Comparison of ENCODE assay signal across 10 cellular contexts in genomic region chr2:131478855-131479461, GRCh38. TPM values are rescaled to one million over a fixed set of nuclear protein-coding genes. Genes with fewer than 3 reads are reported as not detected.
DNase-seq lines count a peak whose midpoint lies in the region; ATAC-seq, FAIRE-seq and TF ChIP-seq lines count a peak whose summit lies in the region.
"Not testable (repeated sequence)": the region's sequence is repeated elsewhere in the genome, so short reads cannot be mapped to it uniquely, and the experiment has no call there.
"Had no signal": no experiment of that assay in that cellular context is flagged by ENCODE, and none has a peak within 500 bp of the region (broad histone marks: within the 10 kb centered on the region; RNA-seq: fewer than 3 reads in every experiment).

No MANE protein-coding gene starts in this region.

- no CpG with 5 or more reads among the region's 9 CpGs for WGBS in trophoblast cell (ENCODE audit: extremely low coverage, insufficient coverage, insufficient read length)
- WGBS in testis, 2 donors: 29 to 48% methylated on average over 7 to 9 of the region's 9 CpGs

- H3K23ac ChIP-seq in trophoblast cell (ENCODE audit: low read length): not testable (repeated sequence)

- H3K27ac ChIP-seq in Karpas-422 (ENCODE audit: low read length); trophoblast cell (ENCODE audit: low read depth, low read length): not testable (repeated sequence)
- H3K27ac ChIP-seq in left ventricle myocardium inferior (replicated peaks) (peak overlapping the region; percentile 91), testis (peak overlapping the region in 1 of 2 donors; percentile 53)

- H2BK12ac ChIP-seq in trophoblast cell (ENCODE audit: low read length): not testable (repeated sequence)

- peak; percentile 78 for ATAC-seq in Right ventricle myocardium inferior
- peak; percentile 91 for ATAC-seq in left lobe of liver

- H2BK120ac ChIP-seq in trophoblast cell (ENCODE audit: insufficient read depth, low read length, poor library complexity): not testable (repeated sequence)

- H3K36me3 ChIP-seq in Karpas-422 (ENCODE audit: insufficient read depth, low read length); bronchial epithelial cell (ENCODE audit: control insufficient read depth, insufficient read depth, low read length); trophoblast cell (ENCODE audit: control insufficient read depth in 1 of 2, insufficient read depth in 2 of 2, low read length in 2 of 2); testis (ENCODE audit: low read depth, missing control alignments): not testable (repeated sequence)
- peaks cover 21% of the 10 kb centered on the region for H3K36me3 ChIP-seq in left ventricle myocardium inferior

- TF ChIP-seq CTCF in bronchial epithelial cell (IDR thresholded peaks at IDR 0.05; ENCODE audit: insufficient read depth, low read length, severe bottlenecking); left ventricle myocardium inferior (IDR thresholded peaks at IDR 0.05; ENCODE audit: borderline replicate concordance); testis (IDR thresholded peaks at IDR 0.05): not testable (repeated sequence)

- not testable (repeated sequence) for H3K9ac ChIP-seq in Karpas-422 (ENCODE audit: low read length); trophoblast cell (ENCODE audit: low read length)

- H2AK5ac ChIP-seq in trophoblast cell (ENCODE audit: low read length): not testable (repeated sequence)

- FAIRE-seq in bronchial epithelial cell (lab: Jason Lieb, UNC): peak; percentile 40

- not testable (repeated sequence) for H3K4me2 ChIP-seq in Karpas-422 (ENCODE audit: low read depth, low read length, poor library complexity, severe bottlenecking); trophoblast cell (ENCODE audit: low read length)

- not testable (repeated sequence) for H3K79me1 ChIP-seq in trophoblast cell (ENCODE audit: low read length)

- H3K18ac ChIP-seq in trophoblast cell (ENCODE audit: low read length): not testable (repeated sequence)

- H4K91ac ChIP-seq in trophoblast cell (ENCODE audit: low read depth, low read length): not testable (repeated sequence)

- not testable (repeated sequence) for H2BK5ac ChIP-seq in trophoblast cell (ENCODE audit: low read depth, low read length, poor library complexity)

- intact Hi-C loops in Right ventricle myocardium inferior (cut with DNase I); left ventricle myocardium inferior (cut with micrococcal nuclease); testis (cut with DNase I; ENCODE audit: low total_unique reads): not testable (repeated sequence)

- TF ChIP-seq POLR2A in testis (IDR thresholded peaks at IDR 0.05): not testable (repeated sequence)

- not testable (repeated sequence) for H3K9me2 ChIP-seq in Karpas-422 (replicated peaks; ENCODE audit: insufficient read depth, low read length)

- not testable (repeated sequence) for H3K4me1 ChIP-seq in Karpas-422 (ENCODE audit: low read length); trophoblast cell (ENCODE audit: control insufficient read depth in 1 of 2, insufficient read depth in 2 of 2, low read length in 2 of 2); testis
- H3K4me1 ChIP-seq in left ventricle myocardium inferior: peaks cover 18% of the 10 kb centered on the region

- H3K79me2 ChIP-seq in Karpas-422 (ENCODE audit: low read length); trophoblast cell (ENCODE audit: control insufficient read depth, insufficient read depth, low read length, poor library complexity): not testable (repeated sequence)

- H4K12ac ChIP-seq in trophoblast cell (ENCODE audit: low read depth, low read length): not testable (repeated sequence)

- not testable (repeated sequence) for H3K14ac ChIP-seq in trophoblast cell (ENCODE audit: low read length)

- not testable (repeated sequence) for H3K4ac ChIP-seq in trophoblast cell (ENCODE audit: low read depth, low read length)

- not testable (repeated sequence) for H3K27me3 ChIP-seq in Karpas-422 (ENCODE audit: low read length); bronchial epithelial cell (ENCODE audit: control insufficient read depth, insufficient read depth, low read length); left ventricle myocardium inferior (ENCODE audit: low read depth); trophoblast cell (ENCODE audit: insufficient read depth, low read length); testis

- not testable (repeated sequence) for H4K20me1 ChIP-seq in Karpas-422 (ENCODE audit: insufficient read depth, low read depth, low read length)

- not testable (repeated sequence) for H3K9me3 ChIP-seq in Karpas-422 (ENCODE audit: low read length); left ventricle myocardium inferior (replicated peaks); trophoblast cell (ENCODE audit: insufficient read depth, low read depth, low read length); testis

- DNase-seq in Karpas-422: peak; percentile 19
- peak; percentile 3 for DNase-seq in activated CD8-positive, alpha-beta memory T cell treated with anti-CD3 and anti-CD28 coated beads for 24 hours
- not testable (repeated sequence) for DNase-seq in bronchial epithelial cell (ENCODE audit: low read depth); Right ventricle myocardium inferior (ENCODE audit: missing footprints); left ventricle myocardium inferior; left lobe of liver (ENCODE audit: low spot score)
- DNase-seq in trophoblast cell: peak; percentile 68 to 78
- peak; percentile 49 for DNase-seq in testis

- not testable (repeated sequence) for H3K4me3 ChIP-seq in Karpas-422 (ENCODE audit: low read length); bronchial epithelial cell (ENCODE audit: low read depth, low read length); trophoblast cell (ENCODE audit: low read depth, low read length); testis
- peak overlapping the region; percentile 61 for H3K4me3 ChIP-seq in left ventricle myocardium inferior

- not testable (repeated sequence) for H2AFZ ChIP-seq in Karpas-422 (ENCODE audit: low read length); trophoblast cell (ENCODE audit: insufficient read depth, low read length, poor library complexity)

- not testable (repeated sequence) for H4K8ac ChIP-seq in trophoblast cell (ENCODE audit: low read depth, low read length)

RNA-seq across cellular contexts. Expression of gene TUBA3D, which starts 3.0 kb away (rescaled TPM):
- not detected in 2 replicates for total RNA-seq in Karpas-422 (2014; rRNA removed; shearing (Covaris generic); ENCODE audit: low replicate concordance)
- total RNA-seq in bronchial epithelial cell (not detected in 2 replicates), Right ventricle myocardium inferior (138 TPM), left ventricle myocardium inferior (86.3 TPM), left lobe of liver (0.15 TPM), testis (100 to 1,000 TPM; 238 to 270 TPM)
- not detected in 2 replicates for polyA plus RNA-seq in trophoblast cell (2013)
- polyA plus RNA-seq in testis (ENCODE audit: insufficient read depth, low read depth, low replicate concordance): 516 TPM
- total RNA-seq: CD4-positive, CD25-positive, alpha-beta regulatory T cell; H9 had no signal
- polyA plus RNA-seq: CD4-positive, CD25-positive, alpha-beta regulatory T cell had no signal

RNA-seq across cellular contexts. Expression of gene MZT2A, which starts 13.2 kb away (rescaled TPM):
- total RNA-seq in Karpas-422 (2014; rRNA removed; shearing (Covaris generic); ENCODE audit: low replicate concordance): 119 and 342 TPM in 2 replicates
- total RNA-seq in bronchial epithelial cell (171 and 207 TPM in 2 replicates), Right ventricle myocardium inferior (401 TPM), left ventricle myocardium inferior (217 TPM), left lobe of liver (60.2 TPM), testis (100 to 1,000 TPM in 1 of 2 donors, 10 to 100 TPM in 1; 67.3 to 113 TPM)
- 166 and 179 TPM in 2 replicates for polyA plus RNA-seq in trophoblast cell (2013)
- 86.8 TPM for polyA plus RNA-seq in testis (ENCODE audit: insufficient read depth, low read depth, low replicate concordance)

RNA-seq across cellular contexts. Expression of gene CCDC74A, which starts 48.7 kb away (rescaled TPM):
- total RNA-seq in Karpas-422 (2014; rRNA removed; shearing (Covaris generic); ENCODE audit: low replicate concordance): 7.8 and 18.6 TPM in 2 replicates
- total RNA-seq in bronchial epithelial cell: 2.9 and 3.2 TPM in 2 replicates
- total RNA-seq in Right ventricle myocardium inferior: 0.65 TPM
- total RNA-seq in left ventricle myocardium inferior: 1.1 TPM
- total RNA-seq in left lobe of liver: 0.30 TPM
- polyA plus RNA-seq in trophoblast cell (2013): 5.9 and 7.4 TPM in 2 replicates
- total RNA-seq in testis: 100 to 1,000 TPM; 165 to 176 TPM
- 124 TPM for polyA plus RNA-seq in testis (ENCODE audit: insufficient read depth, low read depth, low replicate concordance)

Comparison
In these comparisons a context has a peak if more than half of its experiments do, and no peak if none do; other contexts are left out.
1. RNA of gene TUBA3D, which starts 3.0 kb away (total RNA-seq): 238 to 270 TPM in testis, 138 TPM in Right ventricle myocardium inferior (single experiment) and 86.3 TPM in left ventricle myocardium inferior (single experiment); 0.15 TPM in left lobe of liver (single experiment), not detected in Karpas-422 and not detected in bronchial epithelial cell; every median in the first group is over 10 times any median in the second.